1 cellular context compared by ENCODE assay signal in genomic region chr11:62142921-62143320, GRCh38.
TF ChIP-seq lines count a peak whose summit lies in the region.

No MANE protein-coding gene starts in this region.

TF ChIP-seq in WTC11, 78 proteins besides CTCF, POLR2A, EP300 and RAD21 (continued from another document):
- no peak for TF ChIP-seq ZNF532 (CRISPR knock-in tag; IDR thresholded peaks at IDR 0.05; ENCODE audit: borderline replicate concordance)
- no peak for TF ChIP-seq ATF3 (CRISPR knock-in tag; conservative IDR thresholded peaks at IDR 0.05)
- TF ChIP-seq PRRX2 (CRISPR knock-in tag; IDR thresholded peaks at IDR 0.05): no peak
- TF ChIP-seq EMX1 (CRISPR knock-in tag; IDR thresholded peaks at IDR 0.05): no peak
- TF ChIP-seq CREM (CRISPR knock-in tag; IDR thresholded peaks at IDR 0.05): no peak
- TF ChIP-seq, protein P1, sequence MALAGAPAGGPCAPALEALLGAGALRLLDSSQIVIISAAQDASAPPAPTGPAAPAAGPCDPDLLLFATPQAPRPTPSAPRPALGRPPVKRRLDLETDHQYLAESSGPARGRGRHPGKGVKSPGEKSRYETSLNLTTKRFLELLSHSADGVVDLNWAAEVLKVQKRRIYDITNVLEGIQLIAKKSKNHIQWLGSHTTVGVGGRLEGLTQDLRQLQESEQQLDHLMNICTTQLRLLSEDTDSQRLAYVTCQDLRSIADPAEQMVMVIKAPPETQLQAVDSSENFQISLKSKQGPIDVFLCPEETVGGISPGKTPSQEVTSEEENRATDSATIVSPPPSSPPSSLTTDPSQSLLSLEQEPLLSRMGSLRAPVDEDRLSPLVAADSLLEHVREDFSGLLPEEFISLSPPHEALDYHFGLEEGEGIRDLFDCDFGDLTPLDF (CRISPR knock-in tag; IDR thresholded peaks at IDR 0.05): no peak
- no peak for TF ChIP-seq ZNF396 (CRISPR knock-in tag; IDR thresholded peaks at IDR 0.05; ENCODE audit: borderline replicate concordance)
- TF ChIP-seq, protein P2, sequence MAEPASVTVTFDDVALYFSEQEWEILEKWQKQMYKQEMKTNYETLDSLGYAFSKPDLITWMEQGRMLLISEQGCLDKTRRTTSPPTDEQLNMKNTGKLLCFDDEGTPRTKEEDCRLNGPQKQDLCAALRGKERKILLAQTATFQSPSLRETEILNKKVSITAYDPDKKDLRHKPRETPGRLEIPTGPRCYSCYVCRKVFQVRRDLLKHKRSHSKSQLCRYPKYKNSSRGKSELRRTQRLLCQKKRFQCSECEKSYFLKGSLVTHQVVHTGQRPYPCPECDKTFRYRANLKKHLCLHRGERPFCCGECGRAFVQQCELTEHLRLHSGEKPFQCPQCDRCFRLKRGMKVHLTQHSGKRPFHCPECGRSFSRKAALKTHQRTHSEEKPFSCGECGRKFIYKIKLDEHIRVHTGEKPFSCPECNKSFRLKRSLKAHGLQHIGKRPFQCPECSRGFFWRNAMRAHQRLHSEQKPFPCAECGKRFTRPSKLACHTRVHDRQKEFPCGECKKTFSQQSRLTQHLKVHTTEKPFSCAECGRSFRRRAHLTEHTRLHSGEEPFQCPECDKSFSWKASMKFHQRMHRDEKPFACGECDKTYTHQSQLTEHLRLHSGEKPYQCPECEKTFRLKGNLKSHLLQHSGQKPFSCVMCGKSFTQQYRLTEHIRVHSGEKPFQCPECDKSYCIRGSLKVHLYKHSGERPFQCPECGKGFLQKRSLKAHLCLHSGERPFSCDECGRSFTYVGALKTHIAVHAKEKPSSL (CRISPR knock-in tag; conservative IDR thresholded peaks at IDR 0.05): no peak
- TF ChIP-seq, protein P3, sequence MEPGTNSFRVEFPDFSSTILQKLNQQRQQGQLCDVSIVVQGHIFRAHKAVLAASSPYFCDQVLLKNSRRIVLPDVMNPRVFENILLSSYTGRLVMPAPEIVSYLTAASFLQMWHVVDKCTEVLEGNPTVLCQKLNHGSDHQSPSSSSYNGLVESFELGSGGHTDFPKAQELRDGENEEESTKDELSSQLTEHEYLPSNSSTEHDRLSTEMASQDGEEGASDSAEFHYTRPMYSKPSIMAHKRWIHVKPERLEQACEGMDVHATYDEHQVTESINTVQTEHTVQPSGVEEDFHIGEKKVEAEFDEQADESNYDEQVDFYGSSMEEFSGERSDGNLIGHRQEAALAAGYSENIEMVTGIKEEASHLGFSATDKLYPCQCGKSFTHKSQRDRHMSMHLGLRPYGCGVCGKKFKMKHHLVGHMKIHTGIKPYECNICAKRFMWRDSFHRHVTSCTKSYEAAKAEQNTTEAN (CRISPR knock-in tag; IDR thresholded peaks at IDR 0.05): no peak
- TF ChIP-seq TCF7 (CRISPR knock-in tag; IDR thresholded peaks at IDR 0.05; ENCODE audit: low read depth): no peak
- TF ChIP-seq TP53 (CRISPR knock-in tag; IDR thresholded peaks at IDR 0.05): no peak
- TF ChIP-seq CBFB (CRISPR knock-in tag; IDR thresholded peaks at IDR 0.05; ENCODE audit: low read depth): no peak
- no peak for TF ChIP-seq MYBL2 (CRISPR knock-in tag; IDR thresholded peaks at IDR 0.05)
- TF ChIP-seq ZBTB21 (CRISPR knock-in tag; IDR thresholded peaks at IDR 0.05; ENCODE audit: borderline replicate concordance): no peak
